ENCODE assay signal across 8 cellular contexts in genomic region chr1:8987881-8988617, GRCh38. TPM values are rescaled to one million over a fixed set of nuclear protein-coding genes. Genes with fewer than 3 reads are reported as not detected.
A peak's percentile ranks its signal among the peaks of the same experiment; 100 is the strongest.
DNase-seq lines count a peak whose midpoint lies in the region; ATAC-seq and TF ChIP-seq lines count a peak whose summit lies in the region.

No MANE protein-coding gene starts in this region.

- POLR2A ChIA-PET in activated CD4-positive, alpha-beta T cell treated with anti-CD3 and anti-CD28 coated beads, Interleukin-2, amount 10 ng/mL, durations not matched to agents 7 days and 5 days (lab: Charles Lee) = no interaction called here

- CTCF ChIA-PET in activated CD4-positive, alpha-beta T cell treated with anti-CD3 and anti-CD28 coated beads, Interleukin-2, amount 10 ng/mL, durations not matched to agents 7 days and 5 days (lab: Charles Lee) = interaction anchor here (0.6 to 7.1 kb wide), 15 partner anchors 16 to 119 kb away, joined by 3 to 46 read pairs (median 4); no protein-coding TSS in a partner anchor

- no peaks in the 10 kb centered on the region for H3K27me3 ChIP-seq in MG63

- ATAC-seq in GM19467 (IDR thresholded peaks at IDR 0.05; ENCODE audit: unreplicated experiment) = no peak

- peak; percentile 91 for TF ChIP-seq CTCF in coronary artery (IDR thresholded peaks at IDR 0.05)

- H3K9me3 Mint-ChIP-seq in activated CD4-positive, alpha-beta T cell treated with anti-CD3 and anti-CD28 coated beads, Interleukin-2, amount 10 ng/mL, durations not matched to agents 7 days and 5 days = peaks cover 4% of the 10 kb centered on the region

- peaks cover 58% of the 10 kb centered on the region for H3K4me1 Mint-ChIP-seq in activated CD4-positive, alpha-beta T cell treated with anti-CD3 and anti-CD28 coated beads, Interleukin-2, amount 10 ng/mL, durations not matched to agents 7 days and 5 days

- peak overlapping the region in 1 of 2 donors; percentile 68 for H3K27ac ChIP-seq in coronary artery

- H3K4me3 Mint-ChIP-seq in activated CD4-positive, alpha-beta T cell treated with anti-CD3 and anti-CD28 coated beads, Interleukin-2, amount 10 ng/mL, durations not matched to agents 7 days and 5 days = peak overlapping the region; percentile 20

- peak; percentile 8 for DNase-seq in GDM1 (lab: John Stamatoyannopoulos, UW)
- peak; percentile 58 for DNase-seq in MG63
- peak; percentile 71 for DNase-seq in activated CD4-positive, alpha-beta T cell treated with anti-CD3 and anti-CD28 coated beads, Interleukin-2, amount 10 ng/mL, durations not matched to agents 7 days and 5 days
- no peak for DNase-seq in coronary artery (ENCODE audit: low spot score)
- peak; percentile 55 to 70 for DNase-seq in lung microvascular endothelial cell (ENCODE audit: low read depth in 2 of 2)
- peak; percentile 48 for DNase-seq in stimulated activated CD8-positive, alpha-beta memory T cell treated with anti-CD3 and anti-CD28 coated beads, Interleukin-2, amount 100 ng/mL, for 1 hour (ENCODE audit: low read depth in 2 of 2)
- DNase-seq in NCI-H128 (lab: John Stamatoyannopoulos, UW; ENCODE audit: unreplicated experiment) = no peak

- no peaks in the 10 kb centered on the region for H3K27me3 Mint-ChIP-seq in activated CD4-positive, alpha-beta T cell treated with anti-CD3 and anti-CD28 coated beads, Interleukin-2, amount 10 ng/mL, durations not matched to agents 7 days and 5 days

- no peaks in the 10 kb centered on the region for H3K36me3 ChIP-seq in MG63

- H3K27ac Mint-ChIP-seq in activated CD4-positive, alpha-beta T cell treated with anti-CD3 and anti-CD28 coated beads, Interleukin-2, amount 10 ng/mL, durations not matched to agents 7 days and 5 days = peak overlapping the region; percentile 93

- H3K4me3 ChIP-seq in MG63 = no peak overlapping the region
- no peak overlapping the region for H3K4me3 ChIP-seq in coronary artery

- H3K9me3 ChIP-seq in MG63 = no peaks in the 10 kb centered on the region

- peaks cover 4% of the 10 kb centered on the region for H3K36me3 Mint-ChIP-seq in activated CD4-positive, alpha-beta T cell treated with anti-CD3 and anti-CD28 coated beads, Interleukin-2, amount 10 ng/mL, durations not matched to agents 7 days and 5 days (ENCODE audit: low read depth)

RNA-seq across cellular contexts. Expression of gene SLC2A7, which starts 38.2 kb away (rescaled TPM):
- not detected in 2 replicates for total RNA-seq in MG63 (2014; rRNA removed; shearing (Covaris generic); ENCODE audit: low replicate concordance)
- total RNA-seq in activated CD4-positive, alpha-beta T cell treated with anti-CD3 and anti-CD28 coated beads, Interleukin-2, amount 10 ng/mL, durations not matched to agents 7 days and 5 days = not detected
- under 0.01 TPM in 1 of 2 replicates, not detected in the other for total RNA-seq in lung microvascular endothelial cell

RNA-seq across cellular contexts. Expression of gene CA6, which starts 42.4 kb away (rescaled TPM):
- total RNA-seq in MG63 (2014; rRNA removed; shearing (Covaris generic); ENCODE audit: low replicate concordance) = not detected in 2 replicates
- total RNA-seq in activated CD4-positive, alpha-beta T cell treated with anti-CD3 and anti-CD28 coated beads, Interleukin-2, amount 10 ng/mL, durations not matched to agents 7 days and 5 days = under 1 TPM; 0.25 to 0.31 TPM
- total RNA-seq in lung microvascular endothelial cell = not detected in 2 replicates

Comparison
In these comparisons a context has a peak if more than half of its experiments do, and no peak if none do; other contexts are left out.
1. DNase-seq: peak in GDM1 (single experiment), MG63 (single experiment), activated CD4-positive, alpha-beta T cell treated with anti-CD3 and anti-CD28 coated beads, Interleukin-2, amount 10 ng/mL, durations not matched to agents 7 days and 5 days (single experiment), lung microvascular endothelial cell (2 of 2) and stimulated activated CD8-positive, alpha-beta memory T cell treated with anti-CD3 and anti-CD28 coated beads, Interleukin-2, amount 100 ng/mL, for 1 hour (2 of 2); none in coronary artery (single experiment) and NCI-H128 (single experiment).